Comparison of ENCODE assay signal across 27 cellular contexts in the genomic region with DNA sequence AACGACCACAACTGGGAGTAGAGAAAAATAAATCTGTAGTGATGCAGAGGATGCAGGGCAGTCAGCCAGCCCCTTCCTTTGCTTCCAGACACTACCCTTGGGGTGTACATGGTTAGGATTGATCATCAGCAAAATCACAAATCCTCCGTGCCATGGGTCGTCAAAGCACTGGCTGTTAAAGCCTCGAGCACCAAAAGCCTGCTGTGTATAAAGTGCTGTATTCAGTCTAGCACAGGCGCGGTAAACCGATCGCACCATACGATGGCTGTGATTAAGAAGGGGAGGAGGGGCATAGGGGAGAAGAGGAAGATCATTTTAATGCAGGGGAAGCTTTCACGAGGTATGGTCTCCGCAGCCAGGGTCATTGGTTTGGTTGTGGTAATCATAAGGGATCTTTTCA.
A peak's percentile ranks its signal among the peaks of the same experiment; 100 is the strongest.
DNase-seq lines count a peak whose midpoint lies in the region; ATAC-seq and TF ChIP-seq lines count a peak whose summit lies in the region.
"Had no signal": no experiment of that assay in that cellular context is flagged by ENCODE, and none has a peak within 500 bp of the region (broad histone marks: within the 10 kb centered on the region; RNA-seq: fewer than 3 reads in every experiment).

No MANE protein-coding gene starts in this region.

- H3K9me3 Mint-ChIP-seq in brain = peaks cover 3 to 11% (median 5%) of the 10 kb centered on the region in 5 experiments
- peaks cover 17% of the 10 kb centered on the region for H3K9me3 Mint-ChIP-seq in osteocyte (ENCODE audit: unreplicated experiment)
- peaks cover 4% of the 10 kb centered on the region for H3K9me3 Mint-ChIP-seq in stimulated activated memory B cell treated with anti-CD40 and anti-IgM and Interleukin-4, amounts not matched to agents 10 μg/mL and 1 μg/mL and 100 μg/mL, for 72 hours

- H3K36me3 Mint-ChIP-seq in brain = peaks cover 13% of the 10 kb centered on the region
- no peaks in the 10 kb centered on the region for H3K36me3 Mint-ChIP-seq in osteocyte (ENCODE audit: unreplicated experiment)
- no peaks in the 10 kb centered on the region for H3K36me3 Mint-ChIP-seq in stimulated activated memory B cell treated with anti-CD40 and anti-IgM and Interleukin-4, amounts not matched to agents 10 μg/mL and 1 μg/mL and 100 μg/mL, for 72 hours
- H3K36me3 Mint-ChIP-seq: CD14-positive monocyte; CD4-positive, alpha-beta memory T cell; CD4-positive, CD25-positive, alpha-beta regulatory T cell; CD8-positive, alpha-beta memory T cell; CD8-positive, alpha-beta T cell had no signal

- no peak overlapping the region for H3K4me3 Mint-ChIP-seq in brain
- no peak overlapping the region for H3K4me3 Mint-ChIP-seq in osteocyte (ENCODE audit: unreplicated experiment)
- H3K4me3 Mint-ChIP-seq in stimulated activated memory B cell treated with anti-CD40 and anti-IgM and Interleukin-4, amounts not matched to agents 10 μg/mL and 1 μg/mL and 100 μg/mL, for 72 hours = no peak overlapping the region
- H3K4me3 Mint-ChIP-seq: B cell; CD14-positive monocyte; CD4-positive, alpha-beta memory T cell; CD4-positive, alpha-beta T cell; CD4-positive, CD25-positive, alpha-beta regulatory T cell; CD8-positive, alpha-beta memory T cell; CD8-positive, alpha-beta T cell had no signal

- peak overlapping the region in 3 of 5 experiments; percentile 18 to 95 (median 31) for H3K27ac Mint-ChIP-seq in brain
- H3K27ac Mint-ChIP-seq in osteocyte (ENCODE audit: unreplicated experiment) = no peak overlapping the region
- H3K27ac Mint-ChIP-seq in stimulated activated memory B cell treated with anti-CD40 and anti-IgM and Interleukin-4, amounts not matched to agents 10 μg/mL and 1 μg/mL and 100 μg/mL, for 72 hours = no peak overlapping the region
- H3K27ac Mint-ChIP-seq: B cell; CD4-positive, alpha-beta T cell; CD4-positive, CD25-positive, alpha-beta regulatory T cell; CD8-positive, alpha-beta memory T cell; CD8-positive, alpha-beta T cell had no signal

- peak; percentile 53 for DNase-seq in osteocyte (ENCODE audit: extremely low spot score, unreplicated experiment)
- DNase-seq: 8988T; ACHN; AML-193; BE2C; C1 segment of cervical spinal cord; Caco-2; Calu3; CD4-positive, alpha-beta memory T cell; CD4-positive, alpha-beta T cell; CD4-positive, CD25-positive, alpha-beta regulatory T cell; CD8-positive, alpha-beta memory T cell; CD8-positive, alpha-beta T cell; COR-L47; DMS 273 treated with DMSO at 0.1 percent for 48 hours; DMS153; DMS53; DMS79; DMS79 treated with DMSO at 0.1 percent for 48 hours; DND-41; EL had no signal

- H3K4me1 Mint-ChIP-seq in brain (peaks cover 44% of the 10 kb centered on the region), osteocyte (ENCODE audit: unreplicated experiment) (no peaks in the 10 kb centered on the region)
- no peaks in the 10 kb centered on the region for H3K4me1 Mint-ChIP-seq in stimulated activated memory B cell treated with anti-CD40 and anti-IgM and Interleukin-4, amounts not matched to agents 10 μg/mL and 1 μg/mL and 100 μg/mL, for 72 hours
- H3K4me1 Mint-ChIP-seq: B cell; CD14-positive monocyte; CD4-positive, alpha-beta memory T cell; CD4-positive, CD25-positive, alpha-beta regulatory T cell; CD8-positive, alpha-beta memory T cell had no signal

- TF ChIP-seq CTCF in brain (conservative IDR thresholded peaks at IDR 0.05) = no peak
- TF ChIP-seq CTCF in osteocyte (IDR thresholded peaks at IDR 0.05) = no peak

- no peaks in the 10 kb centered on the region for H3K27me3 Mint-ChIP-seq in brain
- no peaks in the 10 kb centered on the region for H3K27me3 Mint-ChIP-seq in osteocyte (ENCODE audit: unreplicated experiment)
- no peaks in the 10 kb centered on the region for H3K27me3 Mint-ChIP-seq in stimulated activated memory B cell treated with anti-CD40 and anti-IgM and Interleukin-4, amounts not matched to agents 10 μg/mL and 1 μg/mL and 100 μg/mL, for 72 hours
- H3K27me3 Mint-ChIP-seq: B cell; CD4-positive, alpha-beta memory T cell; CD4-positive, alpha-beta T cell; CD4-positive, CD25-positive, alpha-beta regulatory T cell; CD8-positive, alpha-beta memory T cell had no signal

- ATAC-seq in esophagus mucosa = no peak
- no peak for ATAC-seq in stimulated activated memory B cell treated with anti-CD40 and anti-IgM and Interleukin-4, amounts not matched to agents 10 μg/mL and 1 μg/mL and 100 μg/mL, for 72 hours
- ATAC-seq: A549; CD8-positive, alpha-beta T cell had no signal

Comparison
In these comparisons a context has a peak if more than half of its experiments do, and no peak if none do; other contexts are left out.
1. H3K27ac Mint-ChIP-seq: peak in brain (3 of 5); none in osteocyte (single experiment) and stimulated activated memory B cell treated with anti-CD40 and anti-IgM and Interleukin-4, amounts not matched to agents 10 μg/mL and 1 μg/mL and 100 μg/mL, for 72 hours (single experiment).